Comparison of ENCODE assay signal across 8 cellular contexts in genomic region chr10:11197266-11197712, GRCh38.
DNase-seq lines count a peak whose midpoint lies in the region; ATAC-seq and TF ChIP-seq lines count a peak whose summit lies in the region.

No MANE protein-coding gene starts in this region.

- H3K9me2 ChIP-seq in GM23248 (ENCODE audit: insufficient read depth) (no peaks in the 10 kb centered on the region), MM.1S (replicated peaks; ENCODE audit: insufficient read depth, low read length) (no peaks in the 10 kb centered on the region)

- H3K36me3 ChIP-seq in GM23248 (ENCODE audit: low read depth) (no peaks in the 10 kb centered on the region), MM.1S (replicated peaks; ENCODE audit: insufficient read depth, low read length) (peaks cover 74% of the 10 kb centered on the region), gastroesophageal sphincter (peaks cover 0 to 36% of the 10 kb centered on the region in 2 donors), vagina (no peaks in the 10 kb centered on the region), MG63 (no peaks in the 10 kb centered on the region)

- peak; percentile 66 for ATAC-seq in GM18519 (IDR thresholded peaks at IDR 0.05; ENCODE audit: low FRiP score, unreplicated experiment)
- ATAC-seq in gastroesophageal sphincter = peak; percentile 50
- ATAC-seq in foreskin keratinocyte = no peak

- no peak for TF ChIP-seq EP300 in gastroesophageal sphincter (IDR thresholded peaks at IDR 0.05)

- H4K20me1 ChIP-seq in GM23248 (ENCODE audit: insufficient read depth) (no peaks in the 10 kb centered on the region), MM.1S (ENCODE audit: insufficient read depth, low read length) (peaks cover 74% of the 10 kb centered on the region)

- TF ChIP-seq CTCF in MM.1S (IDR thresholded peaks at IDR 0.05; ENCODE audit: low read length) (no peak), gastroesophageal sphincter (IDR thresholded peaks at IDR 0.05) (no peak), vagina (IDR thresholded peaks at IDR 0.05) (no peak), foreskin keratinocyte (conservative IDR thresholded peaks at IDR 0.05) (no peak)

- TF ChIP-seq POLR2A in gastroesophageal sphincter (IDR thresholded peaks at IDR 0.05) (no peak), vagina (IDR thresholded peaks at IDR 0.05) (no peak)

- H3K27ac ChIP-seq in GM23248 (no peak overlapping the region), MM.1S (ENCODE audit: low read length) (peak overlapping the region; percentile 35; the same call in 1 of the 2 replicates), gastroesophageal sphincter (no peak overlapping the region), vagina (peak overlapping the region; percentile 10), foreskin keratinocyte (no peak overlapping the region)

- 15 to 16% methylated on average over 7 of the region's 7 CpGs for WGBS in GM23248 (ENCODE audit: low coverage in 1 of 2, low lambda C conversion rate in 2 of 2, missing lambda C conversion rate in 2 of 2), 2 experiments
- WGBS in gastroesophageal sphincter (ENCODE audit: low coverage in 1 of 2), 2 donors = 58 to 75% methylated on average over 3 to 7 of the region's 7 CpGs

- H3K27me3 ChIP-seq in GM23248 (replicated peaks; ENCODE audit: insufficient read depth) (no peaks in the 10 kb centered on the region), MM.1S (replicated peaks; ENCODE audit: insufficient read depth, low read length) (no peaks in the 10 kb centered on the region), gastroesophageal sphincter (no peaks in the 10 kb centered on the region), vagina (no peaks in the 10 kb centered on the region), foreskin keratinocyte (no peaks in the 10 kb centered on the region), MG63 (no peaks in the 10 kb centered on the region; the same call in 1 of the 2 replicates)

- DNase-seq in GM23248 (peak; percentile 33), MM.1S (no peak), vagina (ENCODE audit: extremely low spot score in 2 of 2) (no peak), foreskin keratinocyte (no peak), T1000 (lab: John Stamatoyannopoulos, UW) (no peak), MG63 (no peak)

- intact Hi-C loops in vagina (cut with DNase I) = no loop called here

- H3K4me1 ChIP-seq in GM23248 (ENCODE audit: insufficient read depth) = no peaks in the 10 kb centered on the region
- H3K4me1 ChIP-seq in MM.1S (ENCODE audit: low read length) = peaks cover 76% of the 10 kb centered on the region
- peaks cover 2 to 80% (median 5%) of the 10 kb centered on the region in 3 donors for H3K4me1 ChIP-seq in gastroesophageal sphincter
- peaks cover 16% of the 10 kb centered on the region for H3K4me1 ChIP-seq in vagina
- no peaks in the 10 kb centered on the region for H3K4me1 ChIP-seq in foreskin keratinocyte

- no peak overlapping the region for H3K4me2 ChIP-seq in GM23248 (ENCODE audit: unreplicated experiment)
- H3K4me2 ChIP-seq in MM.1S (ENCODE audit: low read depth, low read length) = 0 out of 2 replicates have a peak overlapping the region, but pooled peaks have one; percentile 3

- in situ Hi-C loops in GM23248 (cut with MboI) = no loop called here

- H3F3A ChIP-seq in GM23248 (ENCODE audit: insufficient read depth) = no peaks in the 10 kb centered on the region
- H3F3A ChIP-seq in MM.1S (ENCODE audit: insufficient read depth, low read length) = peaks cover 53% of the 10 kb centered on the region

- H3K79me2 ChIP-seq in GM23248 (ENCODE audit: insufficient read depth) (no peaks in the 10 kb centered on the region), MM.1S (ENCODE audit: low read length) (peaks cover 100% of the 10 kb centered on the region)

- H3K9ac ChIP-seq in GM23248 (no peak overlapping the region), MM.1S (ENCODE audit: low read length) (no peak overlapping the region)

- no peak overlapping the region for H2AFZ ChIP-seq in GM23248
- H2AFZ ChIP-seq in MM.1S (ENCODE audit: low read length) = no peak overlapping the region

- H3K9me3 ChIP-seq in GM23248 (ENCODE audit: low read depth) (no peaks in the 10 kb centered on the region), MM.1S (replicated peaks; ENCODE audit: insufficient read depth, low read length) (no peaks in the 10 kb centered on the region), gastroesophageal sphincter (no peaks in the 10 kb centered on the region), vagina (no peaks in the 10 kb centered on the region), MG63 (no peaks in the 10 kb centered on the region)

- H3K4me3 ChIP-seq in GM23248 (no peak overlapping the region), MM.1S (ENCODE audit: low read length) (no peak overlapping the region), gastroesophageal sphincter (no peak overlapping the region), vagina (no peak overlapping the region), MG63 (no peak overlapping the region)

Comparison
In these comparisons a context has a peak if more than half of its experiments do, and no peak if none do; other contexts are left out.
1. H3K27ac ChIP-seq: peak in MM.1S (single experiment) and vagina (single experiment); none in GM23248 (single experiment), gastroesophageal sphincter (0 of 4) and foreskin keratinocyte (single experiment).